8 cellular contexts compared by ENCODE assay signal in genomic region chr9:136093331-136093986, GRCh38. TPM values are rescaled to one million over a fixed set of nuclear protein-coding genes. Genes with fewer than 3 reads are reported as not detected.
A peak's percentile ranks its signal among the peaks of the same experiment; 100 is the strongest.
DNase-seq lines count a peak whose midpoint lies in the region; ATAC-seq and TF ChIP-seq lines count a peak whose summit lies in the region.

No MANE protein-coding gene starts in this region.

- H3K9me3 ChIP-seq in PC-9 (ENCODE audit: insufficient read depth, low read depth) = no peaks in the 10 kb centered on the region
- no peaks in the 10 kb centered on the region for H3K9me3 ChIP-seq in endodermal cell (ENCODE audit: control insufficient read depth, low read length)
- no peaks in the 10 kb centered on the region for H3K9me3 ChIP-seq in naive thymus-derived CD4-positive, alpha-beta T cell (ENCODE audit: control insufficient read depth in 2 of 3, low read length in 3 of 3)

- H3K27me3 ChIP-seq in BJ (ENCODE audit: control insufficient read depth, insufficient read depth, low read length) (no peaks in the 10 kb centered on the region), PC-9 (ENCODE audit: insufficient read depth, low read depth) (no peaks in the 10 kb centered on the region), endodermal cell (ENCODE audit: control insufficient read depth, insufficient read depth, low read length, poor library complexity, severe bottlenecking) (peaks cover 5% of the 10 kb centered on the region)
- H3K27me3 ChIP-seq in naive thymus-derived CD4-positive, alpha-beta T cell (ENCODE audit: control insufficient read depth in 2 of 2, insufficient read depth in 2 of 2, low read length in 2 of 2) = no peaks in the 10 kb centered on the region

- intact Hi-C loops in PC-9 (cut with micrococcal nuclease; ENCODE audit: unreplicated experiment) = no loop called here
- intact Hi-C loops in naive thymus-derived CD4-positive, alpha-beta T cell (cut with micrococcal nuclease) = no loop called here

- peak overlapping the region; percentile 71; the same call in 1 of the 2 replicates for H2AFZ ChIP-seq in PC-9

- DNase-seq in BJ (ENCODE audit: low read depth) (no peak), PC-9 (peak in 1 of 2 experiments; percentile 66), endodermal cell (peak; percentile 72)
- no peak for DNase-seq in naive thymus-derived CD4-positive, alpha-beta T cell

- no peak for ATAC-seq in naive thymus-derived CD4-positive, alpha-beta T cell
- no peak for ATAC-seq in GM21360 (IDR thresholded peaks at IDR 0.05; ENCODE audit: unreplicated experiment)
- no peak for ATAC-seq in HG03469 (IDR thresholded peaks at IDR 0.05; ENCODE audit: unreplicated experiment)
- ATAC-seq in HG03108 (IDR thresholded peaks at IDR 0.05; ENCODE audit: unreplicated experiment) = no peak
- no peak for ATAC-seq in GM21528 (IDR thresholded peaks at IDR 0.05; ENCODE audit: low FRiP score, unreplicated experiment)

- no peak for TF ChIP-seq CTCF in BJ (IDR thresholded peaks at IDR 0.05; ENCODE audit: insufficient read depth, low read depth, low read length)
- TF ChIP-seq CTCF in PC-9 (conservative IDR thresholded peaks at IDR 0.05) = no peak
- TF ChIP-seq CTCF in endodermal cell (conservative IDR thresholded peaks at IDR 0.05) = no peak

- WGBS in endodermal cell (ENCODE audit: insufficient coverage in 1 of 2, insufficient read length in 1 of 2), 2 experiments = 75 to 78% methylated on average over 15 to 16 of the region's 16 CpGs

- no peak overlapping the region for H3K27ac Mint-ChIP-seq in endodermal cell
- peak overlapping the region in 5 of 9 donors; percentile 34 to 73 (median 67) for H3K27ac Mint-ChIP-seq in naive thymus-derived CD4-positive, alpha-beta T cell

- peaks cover 19% of the 10 kb centered on the region for H3K27me3 Mint-ChIP-seq in endodermal cell (ENCODE audit: insufficient read depth)
- peaks cover 0 to 27% (median 0%) of the 10 kb centered on the region in 5 donors for H3K27me3 Mint-ChIP-seq in naive thymus-derived CD4-positive, alpha-beta T cell

- peak overlapping the region; percentile 90 for H3K4me2 ChIP-seq in PC-9

- BruUV-seq in PC-9 (replicated peaks; lab: Mats Ljungman, UMichigan) = TSS peak; percentile 37

- no peaks in the 10 kb centered on the region for H3K9me2 ChIP-seq in PC-9 (ENCODE audit: insufficient read depth)

- H3K4me3 ChIP-seq in BJ (ENCODE audit: low read depth, low read length) (peak overlapping the region; percentile 68), PC-9 (peak overlapping the region; percentile 88), endodermal cell (ENCODE audit: low read length) (peak overlapping the region; percentile 77)
- peak overlapping the region; percentile 29 for H3K4me3 ChIP-seq in naive thymus-derived CD4-positive, alpha-beta T cell (ENCODE audit: low read length)

- no peak overlapping the region for H3K9ac ChIP-seq in endodermal cell (ENCODE audit: extremely low read depth, low read length, poor library complexity, severe bottlenecking)

- peaks cover 22% of the 10 kb centered on the region; the same call in 1 of the 2 replicates for H3F3A ChIP-seq in PC-9 (ENCODE audit: insufficient read depth, low read depth)

- H3K4me1 Mint-ChIP-seq in endodermal cell = peaks cover 8% of the 10 kb centered on the region
- peaks cover 6 to 33% (median 19%) of the 10 kb centered on the region in 7 donors for H3K4me1 Mint-ChIP-seq in naive thymus-derived CD4-positive, alpha-beta T cell

- POLR2A ChIA-PET in BJ (lab: Charles Lee) (interaction anchor here (0.6 to 0.9 kb wide), 2 partner anchors 20 to 24 kb away, joined by 3 to 4 read pairs; no protein-coding TSS in a partner anchor), PC-9 (lab: Charles Lee; ENCODE audit: unreplicated experiment) (no interaction called here)
- POLR2A ChIA-PET in naive thymus-derived CD4-positive, alpha-beta T cell (lab: Charles Lee) = interaction anchor here (0.6 to 5.5 kb wide), 6 partner anchors 13 to 174 kb away, joined by 4 to 38 read pairs (median 12); no protein-coding TSS in a partner anchor

- H3K27ac ChIP-seq in PC-9 (no peak overlapping the region), endodermal cell (ENCODE audit: low read depth, low read length) (no peak overlapping the region)
- H3K27ac ChIP-seq in naive thymus-derived CD4-positive, alpha-beta T cell (ENCODE audit: low read depth, low read length) = peak overlapping the region; percentile 64

- peaks cover 37% of the 10 kb centered on the region for H4K20me1 ChIP-seq in PC-9 (ENCODE audit: insufficient read depth)

- H3K36me3 ChIP-seq in BJ (ENCODE audit: control insufficient read depth, insufficient read depth, low read length) (peaks cover 2% of the 10 kb centered on the region; the same call in 1 of the 2 replicates), PC-9 (ENCODE audit: low read depth) (no peaks in the 10 kb centered on the region), endodermal cell (ENCODE audit: control insufficient read depth, insufficient read depth, low read length) (peaks cover 4% of the 10 kb centered on the region)
- no peaks in the 10 kb centered on the region for H3K36me3 ChIP-seq in naive thymus-derived CD4-positive, alpha-beta T cell (ENCODE audit: control insufficient read depth in 2 of 3, insufficient read depth in 3 of 3, low read length in 3 of 3)

- H3K79me2 ChIP-seq in PC-9 (ENCODE audit: low read depth) = peaks cover 47% of the 10 kb centered on the region

- peak overlapping the region; percentile 65 for H3K4me3 Mint-ChIP-seq in endodermal cell
- peak overlapping the region; percentile 47 to 85 (median 70) for H3K4me3 Mint-ChIP-seq in naive thymus-derived CD4-positive, alpha-beta T cell

- H3K36me3 Mint-ChIP-seq in endodermal cell (ENCODE audit: low read depth) = no peaks in the 10 kb centered on the region
- no peaks in the 10 kb centered on the region for H3K36me3 Mint-ChIP-seq in naive thymus-derived CD4-positive, alpha-beta T cell

- peaks cover 22% of the 10 kb centered on the region for H3K4me1 ChIP-seq in PC-9 (replicated peaks; ENCODE audit: insufficient read depth)
- peaks cover 10% of the 10 kb centered on the region for H3K4me1 ChIP-seq in endodermal cell (ENCODE audit: control insufficient read depth, insufficient read depth, low read length)
- peaks cover 13 to 21% of the 10 kb centered on the region in 2 donors for H3K4me1 ChIP-seq in naive thymus-derived CD4-positive, alpha-beta T cell (ENCODE audit: control insufficient read depth in 2 of 2, insufficient read depth in 2 of 2, low read length in 2 of 2)

- H3K9me3 Mint-ChIP-seq in endodermal cell = no peaks in the 10 kb centered on the region
- no peaks in the 10 kb centered on the region for H3K9me3 Mint-ChIP-seq in naive thymus-derived CD4-positive, alpha-beta T cell

- CTCF ChIA-PET in BJ (lab: Yijun Ruan, JAX) (interaction anchor here (0.6 to 4.1 kb wide), 5 partner anchors 25 to 126 kb away, joined by 3 to 29 read pairs (median 7); partner anchors contain the start of gene TMEM250), PC-9 (lab: Charles Lee) (no interaction called here)
- CTCF ChIA-PET in naive thymus-derived CD4-positive, alpha-beta T cell (lab: Charles Lee) = interaction anchor here (0.6 to 1.3 kb wide), 6 partner anchors 14 to 126 kb away, joined by 3 to 12 read pairs (median 3); no protein-coding TSS in a partner anchor

RNA-seq across cellular contexts. Expression of gene NACC2, which starts 1.6 kb away (rescaled TPM):
- 14.7 and 19.2 TPM in 2 replicates for polyA plus RNA-seq in BJ (2011; rRNA removed)
- polyA minus RNA-seq in BJ (2011; rRNA and poly(A)+ RNA removed) = 24.7 and 26.4 TPM in 2 replicates
- total RNA-seq in PC-9 (2021) (22.4 and 23.8 TPM in 2 replicates), endodermal cell (10 to 100 TPM; 12.4 to 16.7 TPM)
- polyA plus RNA-seq in endodermal cell (2013, experiment 1 of 2) = 6.4 TPM
- polyA plus RNA-seq in endodermal cell (2013, experiment 2 of 2) = 6.8 TPM
- 10 to 100 TPM in 1 of 5 experiments, 1 to 10 TPM in 4; 2.7 to 17.7 (median 8.2) TPM for total RNA-seq in naive thymus-derived CD4-positive, alpha-beta T cell
- under 1 TPM; 0.92 to 0.97 TPM for polyA plus RNA-seq in naive thymus-derived CD4-positive, alpha-beta T cell

RNA-seq across cellular contexts. Expression of gene TMEM250, which starts 25.2 kb away (rescaled TPM):
- polyA plus RNA-seq in BJ (2011; rRNA removed) = 12.3 and 20.7 TPM in 2 replicates
- polyA minus RNA-seq in BJ (2011; rRNA and poly(A)+ RNA removed) = 12.5 and 15.2 TPM in 2 replicates
- total RNA-seq in PC-9 (2021) (73.8 and 75.3 TPM in 2 replicates), endodermal cell (10 to 100 TPM; 56.4 to 58.4 TPM)
- 28.9 TPM for polyA plus RNA-seq in endodermal cell (2013, experiment 1 of 2)
- polyA plus RNA-seq in endodermal cell (2013, experiment 2 of 2) = 28.8 TPM
- 10 to 100 TPM; 16.4 to 55.3 (median 41.3) TPM for total RNA-seq in naive thymus-derived CD4-positive, alpha-beta T cell
- polyA plus RNA-seq in naive thymus-derived CD4-positive, alpha-beta T cell = 10 to 100 TPM; 42.2 to 61.8 TPM

Comparison
In these comparisons a context has a peak if more than half of its experiments do, and no peak if none do; other contexts are left out.
1. H3K4me3 ChIP-seq: peak in every context shown above with its lines; median percentile 88 in PC-9; 77 in endodermal cell; 68 in BJ; 29 in naive thymus-derived CD4-positive, alpha-beta T cell.